ENCODE assay signal across 15 cellular contexts in genomic region chr10:3992374-3993178, GRCh38.
DNase-seq lines count a peak whose midpoint lies in the region; ATAC-seq and TF ChIP-seq lines count a peak whose summit lies in the region.
"Had no signal": no experiment of that assay in that cellular context is flagged by ENCODE, and none has a peak within 500 bp of the region (broad histone marks: within the 10 kb centered on the region; RNA-seq: fewer than 3 reads in every experiment).

No MANE protein-coding gene starts in this region.

- CTCF ChIA-PET in activated CD4-positive, alpha-beta T cell treated with anti-CD3 and anti-CD28 coated beads, Interleukin-2, amount 10 ng/mL, durations not matched to agents 7 days and 5 days (lab: Charles Lee): no interaction called here

- no peak for ATAC-seq in stimulated activated memory B cell treated with anti-CD40 and anti-IgM and Interleukin-4, amounts not matched to agents 10 μg/mL and 1 μg/mL and 100 μg/mL, for 72 hours
- no peak for ATAC-seq in GM18907 (IDR thresholded peaks at IDR 0.05; ENCODE audit: unreplicated experiment)

- POLR2A ChIA-PET in activated CD4-positive, alpha-beta T cell treated with anti-CD3 and anti-CD28 coated beads, Interleukin-2, amount 10 ng/mL, durations not matched to agents 7 days and 5 days (lab: Charles Lee): no interaction called here

- no peak for DNase-seq in activated CD4-positive, alpha-beta T cell treated with anti-CD3 and anti-CD28 coated beads, Interleukin-2, amount 10 ng/mL, durations not matched to agents 7 days and 5 days
- DNase-seq in activated CD4-positive, alpha-beta T cell treated with anti-CD3 and anti-CD28 coated beads for 48 hours: no peak
- DNase-seq in dermis microvascular lymphatic vessel endothelial cell (ENCODE audit: low read depth in 2 of 2): peak; percentile 36 to 52
- peak; percentile 4 for DNase-seq in neural crest cell (ENCODE audit: low read depth, low spot score)
- no peak for DNase-seq in DMS 273 treated with DMSO at 0.1 percent for 48 hours (lab: John Stamatoyannopoulos, UW)
- no peak for DNase-seq in NCI-H1930 (lab: John Stamatoyannopoulos, UW)
- DNase-seq: CD8-positive, alpha-beta memory T cell; EL; NCI-H1048; NCI-H146; NCI-H446; Peyer's patch; SHP77 had no signal

- H3K4me1 Mint-ChIP-seq in activated CD4-positive, alpha-beta T cell treated with anti-CD3 and anti-CD28 coated beads, Interleukin-2, amount 10 ng/mL, durations not matched to agents 7 days and 5 days: peaks cover 5% of the 10 kb centered on the region
- H3K4me1 Mint-ChIP-seq in neural crest cell: peaks cover 37% of the 10 kb centered on the region
- peaks cover 23% of the 10 kb centered on the region for H3K4me1 Mint-ChIP-seq in stimulated activated memory B cell treated with anti-CD40 and anti-IgM and Interleukin-4, amounts not matched to agents 10 μg/mL and 1 μg/mL and 100 μg/mL, for 72 hours

- peaks cover 4% of the 10 kb centered on the region for H3K9me3 Mint-ChIP-seq in activated CD4-positive, alpha-beta T cell treated with anti-CD3 and anti-CD28 coated beads, Interleukin-2, amount 10 ng/mL, durations not matched to agents 7 days and 5 days
- no peaks in the 10 kb centered on the region for H3K9me3 Mint-ChIP-seq in neural crest cell
- no peaks in the 10 kb centered on the region for H3K9me3 Mint-ChIP-seq in stimulated activated memory B cell treated with anti-CD40 and anti-IgM and Interleukin-4, amounts not matched to agents 10 μg/mL and 1 μg/mL and 100 μg/mL, for 72 hours
- H3K9me3 Mint-ChIP-seq: CD8-positive, alpha-beta memory T cell had no signal

- no peak overlapping the region for H3K4me3 Mint-ChIP-seq in activated CD4-positive, alpha-beta T cell treated with anti-CD3 and anti-CD28 coated beads, Interleukin-2, amount 10 ng/mL, durations not matched to agents 7 days and 5 days
- no peak overlapping the region for H3K4me3 Mint-ChIP-seq in neural crest cell
- H3K4me3 Mint-ChIP-seq in stimulated activated memory B cell treated with anti-CD40 and anti-IgM and Interleukin-4, amounts not matched to agents 10 μg/mL and 1 μg/mL and 100 μg/mL, for 72 hours: no peak overlapping the region
- H3K4me3 Mint-ChIP-seq: CD8-positive, alpha-beta memory T cell had no signal

- no peak for TF ChIP-seq CTCF in neural crest cell (conservative IDR thresholded peaks at IDR 0.05)

- H3K27ac Mint-ChIP-seq in activated CD4-positive, alpha-beta T cell treated with anti-CD3 and anti-CD28 coated beads, Interleukin-2, amount 10 ng/mL, durations not matched to agents 7 days and 5 days: peak overlapping the region; percentile 74
- H3K27ac Mint-ChIP-seq in neural crest cell (ENCODE audit: unreplicated experiment): no peak overlapping the region
- H3K27ac Mint-ChIP-seq in stimulated activated memory B cell treated with anti-CD40 and anti-IgM and Interleukin-4, amounts not matched to agents 10 μg/mL and 1 μg/mL and 100 μg/mL, for 72 hours: peak overlapping the region; percentile 4

- H3K27me3 Mint-ChIP-seq in activated CD4-positive, alpha-beta T cell treated with anti-CD3 and anti-CD28 coated beads, Interleukin-2, amount 10 ng/mL, durations not matched to agents 7 days and 5 days: no peaks in the 10 kb centered on the region
- peaks cover 3% of the 10 kb centered on the region for H3K27me3 Mint-ChIP-seq in neural crest cell (ENCODE audit: low read depth)
- H3K27me3 Mint-ChIP-seq in stimulated activated memory B cell treated with anti-CD40 and anti-IgM and Interleukin-4, amounts not matched to agents 10 μg/mL and 1 μg/mL and 100 μg/mL, for 72 hours: no peaks in the 10 kb centered on the region
- H3K27me3 Mint-ChIP-seq: CD8-positive, alpha-beta memory T cell had no signal

- peaks cover 2% of the 10 kb centered on the region for H3K36me3 Mint-ChIP-seq in activated CD4-positive, alpha-beta T cell treated with anti-CD3 and anti-CD28 coated beads, Interleukin-2, amount 10 ng/mL, durations not matched to agents 7 days and 5 days (ENCODE audit: low read depth)
- no peaks in the 10 kb centered on the region for H3K36me3 Mint-ChIP-seq in neural crest cell (ENCODE audit: low read depth)
- H3K36me3 Mint-ChIP-seq in stimulated activated memory B cell treated with anti-CD40 and anti-IgM and Interleukin-4, amounts not matched to agents 10 μg/mL and 1 μg/mL and 100 μg/mL, for 72 hours: no peaks in the 10 kb centered on the region
- H3K36me3 Mint-ChIP-seq: CD8-positive, alpha-beta memory T cell had no signal

Comparison
In these comparisons a context has a peak if more than half of its experiments do, and no peak if none do; other contexts are left out.
1. DNase-seq: peak in dermis microvascular lymphatic vessel endothelial cell (2 of 2) and neural crest cell (single experiment); none in activated CD4-positive, alpha-beta T cell treated with anti-CD3 and anti-CD28 coated beads, Interleukin-2, amount 10 ng/mL, durations not matched to agents 7 days and 5 days (single experiment), activated CD4-positive, alpha-beta T cell treated with anti-CD3 and anti-CD28 coated beads for 48 hours (single experiment), DMS 273 treated with DMSO at 0.1 percent for 48 hours (single experiment) and NCI-H1930 (0 of 2).